ENCODE assay signal across 1 cellular context in the genomic region with DNA sequence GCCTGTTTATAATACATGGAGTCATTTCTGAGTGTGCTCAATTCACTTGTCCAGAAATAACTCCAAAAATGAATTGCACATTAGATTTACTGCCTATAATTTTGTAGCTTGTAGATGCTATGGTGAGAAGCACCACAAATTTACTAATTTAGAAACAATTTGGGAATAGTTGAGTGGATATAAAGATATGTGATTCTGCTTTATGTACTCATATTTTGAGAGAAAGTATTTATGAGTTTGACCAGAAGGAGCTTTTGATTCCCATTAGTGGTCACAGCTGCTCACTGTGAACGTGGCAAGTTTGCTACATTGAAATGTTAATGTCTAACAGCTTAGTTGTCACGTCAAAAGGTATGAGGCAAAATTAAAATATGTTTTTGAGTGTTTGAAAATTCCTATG.
TF ChIP-seq lines count a peak whose summit lies in the region.

No MANE protein-coding gene starts in this region.

TF ChIP-seq in IMR-90, 13 proteins besides CTCF, POLR2A, EP300 and RAD21 (continued from another document):
- TF ChIP-seq CEBPB (IDR thresholded peaks at IDR 0.05; ENCODE audit: low read depth, low read length) (no peak), NFE2L2 (IDR thresholded peaks at IDR 0.05; ENCODE audit: low read depth, low read length) (no peak), BHLHE40 (IDR thresholded peaks at IDR 0.05; ENCODE audit: low read depth, low read length) (no peak), ELK1 (IDR thresholded peaks at IDR 0.05; ENCODE audit: borderline replicate concordance, low read depth, low read length) (no peak), MAZ (IDR thresholded peaks at IDR 0.05; ENCODE audit: borderline replicate concordance, low read depth, low read length) (no peak), USF2 (IDR thresholded peaks at IDR 0.05; ENCODE audit: low read depth, low read length) (no peak), MAFK (IDR thresholded peaks at IDR 0.05; ENCODE audit: low read depth, low read length) (no peak), SMC3 (IDR thresholded peaks at IDR 0.05; ENCODE audit: low read depth, low read length) (no peak)
